ENCODE assay signal across 8 cellular contexts in the genomic region with DNA sequence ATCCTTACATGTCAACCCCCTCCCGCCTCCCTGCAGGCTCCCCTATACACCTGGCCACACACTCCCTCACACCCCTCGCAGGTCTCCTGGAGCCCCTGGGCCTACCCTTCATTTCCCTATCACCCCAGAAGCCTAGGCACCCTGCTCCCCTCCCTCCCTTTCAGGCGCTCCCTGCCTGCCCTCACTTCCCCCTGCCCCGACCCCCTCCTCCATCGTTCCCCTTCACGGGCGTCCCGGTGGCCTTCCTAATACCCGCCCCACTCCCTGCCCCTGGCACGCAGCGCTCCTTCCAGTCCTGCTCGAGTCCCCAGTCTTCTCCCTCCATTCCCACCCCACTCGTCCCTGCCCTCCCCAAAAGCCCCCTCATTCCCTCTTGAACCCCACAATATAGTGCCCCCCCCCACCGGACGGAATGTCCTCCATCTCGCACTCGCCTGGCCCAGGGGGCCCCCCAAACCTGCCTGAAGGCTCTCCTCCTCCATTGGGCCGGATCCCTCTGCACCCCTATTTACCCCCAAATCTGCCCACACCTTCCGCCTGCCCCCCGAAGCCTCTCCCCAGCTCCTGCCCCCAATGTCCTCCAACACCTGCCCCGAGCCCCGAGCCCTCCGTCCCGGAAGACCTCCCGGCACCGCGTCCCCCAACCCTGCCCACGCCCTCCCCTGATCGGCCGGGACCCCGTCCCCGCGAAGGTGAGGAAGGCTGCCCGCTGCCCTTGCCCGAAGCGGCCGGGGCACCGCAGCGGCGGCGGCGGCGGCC. TPM values are rescaled to one million over a fixed set of nuclear protein-coding genes. Genes with fewer than 3 reads are reported as not detected.
DNase-seq lines count a peak whose midpoint lies in the region; ATAC-seq and TF ChIP-seq lines count a peak whose summit lies in the region.

No MANE protein-coding gene starts in this region.

- peaks cover 20% of the 10 kb centered on the region for H3K4me1 Mint-ChIP-seq in activated CD4-positive, alpha-beta T cell treated with anti-CD3 and anti-CD28 coated beads, Interleukin-2, amount 10 ng/mL, durations not matched to agents 7 days and 5 days

- peak overlapping the region; percentile 80 for H3K4me2 ChIP-seq in osteoblast (ENCODE audit: insufficient read depth, low read length)

- H4K20me1 ChIP-seq in osteoblast (ENCODE audit: insufficient read depth, low read length), result no peaks in the 10 kb centered on the region

- no peak for TF ChIP-seq CTCF in esophagus muscularis mucosa (IDR thresholded peaks at IDR 0.05)
- TF ChIP-seq CTCF in osteoblast (IDR thresholded peaks at IDR 0.05; ENCODE audit: extremely low read depth, low read depth, low read length), result no peak

- peak overlapping the region; percentile 10 for H2AFZ ChIP-seq in osteoblast (ENCODE audit: low read length)

- peak; percentile 14 for DNase-seq in activated CD4-positive, alpha-beta T cell treated with anti-CD3 and anti-CD28 coated beads, Interleukin-2, amount 10 ng/mL, durations not matched to agents 7 days and 5 days
- DNase-seq in esophagus muscularis mucosa (ENCODE audit: extremely low spot score) (no peak), osteoblast (ENCODE audit: insufficient read length, low spot score, missing footprints) (peak; percentile 59), NCI-H1694 (lab: John Stamatoyannopoulos, UW) (no peak), NCI-H1105 treated with DMSO at 0.1 percent for 48 hours (lab: John Stamatoyannopoulos, UW) (no peak)
- DNase-seq in activated CD4-positive, CD25-positive, alpha-beta regulatory T cell treated with anti-CD3 and anti-CD28 coated beads, Interleukin-2, amount 50 U/mL, for 72 hours, result no peak

- CTCF ChIA-PET in activated CD4-positive, alpha-beta T cell treated with anti-CD3 and anti-CD28 coated beads, Interleukin-2, amount 10 ng/mL, durations not matched to agents 7 days and 5 days (lab: Charles Lee), result interaction anchor here (0.6 to 1.2 kb wide), 2 partner anchors 29 to 35 kb away, joined by 3 read pairs; no protein-coding TSS in a partner anchor

- H3K4me3 Mint-ChIP-seq in activated CD4-positive, alpha-beta T cell treated with anti-CD3 and anti-CD28 coated beads, Interleukin-2, amount 10 ng/mL, durations not matched to agents 7 days and 5 days, result peak overlapping the region; percentile 73

- H3K4me1 ChIP-seq in ES-I3 (ENCODE audit: insufficient read depth, low read length), result peaks cover 17% of the 10 kb centered on the region
- peaks cover 10 to 24% (median 17%) of the 10 kb centered on the region in 4 donors for H3K4me1 ChIP-seq in esophagus muscularis mucosa
- no peaks in the 10 kb centered on the region for H3K4me1 ChIP-seq in osteoblast (ENCODE audit: insufficient read depth, low read length)

- H3K27ac Mint-ChIP-seq in activated CD4-positive, alpha-beta T cell treated with anti-CD3 and anti-CD28 coated beads, Interleukin-2, amount 10 ng/mL, durations not matched to agents 7 days and 5 days, result peak overlapping the region; percentile 83

- no peak for TF ChIP-seq EP300 in esophagus muscularis mucosa (IDR thresholded peaks at IDR 0.05)

- H3K27me3 Mint-ChIP-seq in activated CD4-positive, alpha-beta T cell treated with anti-CD3 and anti-CD28 coated beads, Interleukin-2, amount 10 ng/mL, durations not matched to agents 7 days and 5 days, result peaks cover 4% of the 10 kb centered on the region

- intact Hi-C loops in esophagus muscularis mucosa (cut with DNase I), result loop anchor here (5.0 to 10.0 kb wide), 2 partner anchors 80 to 1147 kb away; partner anchors contain the start of gene PSMB7

- H3K9ac ChIP-seq in ES-I3 (ENCODE audit: low read depth, low read length), result peak overlapping the region; percentile 59

- WGBS in esophagus muscularis mucosa, result 8% methylated on average over 21 of the region's 43 CpGs

- no peaks in the 10 kb centered on the region for H3K79me2 ChIP-seq in osteoblast (ENCODE audit: insufficient read depth, low read length)

- H3K27ac ChIP-seq in esophagus muscularis mucosa (replicated peaks in 1 of 4) (peak overlapping the region; percentile 65 to 78 (median 70)), osteoblast (ENCODE audit: low read depth, low read length) (no peak overlapping the region)

- no peak for TF ChIP-seq POLR2A in esophagus muscularis mucosa (IDR thresholded peaks at IDR 0.05; ENCODE audit: low read depth)

- peaks cover 2% of the 10 kb centered on the region for H3K36me3 Mint-ChIP-seq in activated CD4-positive, alpha-beta T cell treated with anti-CD3 and anti-CD28 coated beads, Interleukin-2, amount 10 ng/mL, durations not matched to agents 7 days and 5 days (ENCODE audit: low read depth)

- H3K27me3 ChIP-seq in esophagus muscularis mucosa (no peaks in the 10 kb centered on the region), osteoblast (ENCODE audit: insufficient read depth, low read length) (peaks cover 29% of the 10 kb centered on the region)

- H3K36me3 ChIP-seq in ES-I3 (ENCODE audit: insufficient read depth, low read length) (no peaks in the 10 kb centered on the region), esophagus muscularis mucosa (no peaks in the 10 kb centered on the region), osteoblast (ENCODE audit: insufficient read depth, low read length) (no peaks in the 10 kb centered on the region)

- H3K9me3 ChIP-seq in ES-I3 (ENCODE audit: control insufficient read depth, insufficient read depth, low read length) (no peaks in the 10 kb centered on the region), esophagus muscularis mucosa (no peaks in the 10 kb centered on the region), osteoblast (ENCODE audit: low read depth, low read length) (no peaks in the 10 kb centered on the region)

- peak; percentile 8 for ATAC-seq in HG02885 (IDR thresholded peaks at IDR 0.05; ENCODE audit: poor library complexity, unreplicated experiment)

- H3K4me3 ChIP-seq in esophagus muscularis mucosa (peak overlapping the region; percentile 88 to 93 (median 92)), osteoblast (ENCODE audit: insufficient read depth, low read length) (peak overlapping the region; percentile 83)

- POLR2A ChIA-PET in activated CD4-positive, alpha-beta T cell treated with anti-CD3 and anti-CD28 coated beads, Interleukin-2, amount 10 ng/mL, durations not matched to agents 7 days and 5 days (lab: Charles Lee), result no interaction called here

- no peaks in the 10 kb centered on the region for H3K9me3 Mint-ChIP-seq in activated CD4-positive, alpha-beta T cell treated with anti-CD3 and anti-CD28 coated beads, Interleukin-2, amount 10 ng/mL, durations not matched to agents 7 days and 5 days

RNA-seq across cellular contexts. Expression of gene STRBP, which starts 0.7 kb away (rescaled TPM):
- 10 to 100 TPM; 16.8 to 20.1 TPM for total RNA-seq in activated CD4-positive, alpha-beta T cell treated with anti-CD3 and anti-CD28 coated beads, Interleukin-2, amount 10 ng/mL, durations not matched to agents 7 days and 5 days
- total RNA-seq in esophagus muscularis mucosa (10 to 100 TPM; 11.2 to 20.6 (median 14.5) TPM), osteoblast (2.9 TPM in 2 replicates)

Comparison
In these comparisons a context has a peak if more than half of its experiments do, and no peak if none do; other contexts are left out.
1. DNase-seq: peak in activated CD4-positive, alpha-beta T cell treated with anti-CD3 and anti-CD28 coated beads, Interleukin-2, amount 10 ng/mL, durations not matched to agents 7 days and 5 days (single experiment) and osteoblast (single experiment); none in esophagus muscularis mucosa (single experiment), activated CD4-positive, CD25-positive, alpha-beta regulatory T cell treated with anti-CD3 and anti-CD28 coated beads, Interleukin-2, amount 50 U/mL, for 72 hours (single experiment), NCI-H1694 (single experiment) and NCI-H1105 treated with DMSO at 0.1 percent for 48 hours (single experiment).